ENCODE assay signal across 8 cellular contexts in genomic region chrX:104165894-104166734, GRCh38. TPM values are rescaled to one million over a fixed set of nuclear protein-coding genes. Genes with fewer than 3 reads are reported as not detected.
A peak's percentile ranks its signal among the peaks of the same experiment; 100 is the strongest.
DNase-seq lines count a peak whose midpoint lies in the region; ATAC-seq and TF ChIP-seq lines count a peak whose summit lies in the region.

TSS of gene FAM199X (plus strand) at chrX:104166453. CDS start at chrX:104166786, 333 bp downstream.

- H3K36me3 ChIP-seq in GM23338 (ENCODE audit: insufficient read depth) (no peaks in the 10 kb centered on the region), fibroblast of lung (ENCODE audit: control insufficient read depth, insufficient read depth, low read length) (no peaks in the 10 kb centered on the region)

- intact Hi-C loops in natural killer cell (cut with micrococcal nuclease), result loop anchor here (2.0 kb wide), 1 partner anchor 479 kb away; the partner anchor contains the start of gene MORF4L2

- H3K4me3 Mint-ChIP-seq in GM23338, result peak within 1 kb of the TSS; percentile 76
- peak within 1 kb of the TSS; percentile 90 for H3K4me3 Mint-ChIP-seq in natural killer cell

- no peaks in the 10 kb centered on the region for H3K9me2 ChIP-seq in GM23338 (ENCODE audit: insufficient read depth)

- H3K27ac Mint-ChIP-seq in GM23338 (peak within 1 kb of the TSS; percentile 87), natural killer cell (peak within 1 kb of the TSS; percentile 85 to 87)

- H3K9ac ChIP-seq in fibroblast of lung (ENCODE audit: insufficient read depth, low read length), result peak within 1 kb of the TSS; percentile 70

- H3K27ac ChIP-seq in GM23338 (ENCODE audit: low read depth) (peak within 1 kb of the TSS; percentile 37; the same call in 1 of the 2 replicates), fibroblast of lung (ENCODE audit: insufficient read depth, low read length) (peak within 1 kb of the TSS; percentile 74)

- peak within 1 kb of the TSS; percentile 71 for H3K4me3 ChIP-seq in GM23338
- H3K4me3 ChIP-seq in fibroblast of lung (replicated peaks in 1 of 4; ENCODE audit: control extremely low read depth in 1 of 4, insufficient read depth in 1 of 4, low read depth in 3 of 4, low read length in 4 of 4), result peak within 1 kb of the TSS; percentile 61 to 79 (median 76)

- H3K9me3 ChIP-seq in fibroblast of lung (ENCODE audit: control insufficient read depth, insufficient read depth, low read depth, low read length), result no peaks in the 10 kb centered on the region

- H2AFZ ChIP-seq in GM23338 (peak within 1 kb of the TSS; percentile 94), fibroblast of lung (ENCODE audit: low read length) (peak within 1 kb of the TSS; percentile 86)

- peak; percentile 96 for ATAC-seq in GM23338
- peak; percentile 97 to 100 (median 97) for ATAC-seq in natural killer cell

- no peaks in the 10 kb centered on the region for H3K9me3 Mint-ChIP-seq in GM23338
- H3K9me3 Mint-ChIP-seq in natural killer cell, result no peaks in the 10 kb centered on the region

- peaks cover 33% of the 10 kb centered on the region for H3K79me2 ChIP-seq in GM23338 (replicated peaks; ENCODE audit: insufficient read depth)
- peaks cover 43% of the 10 kb centered on the region for H3K79me2 ChIP-seq in fibroblast of lung (ENCODE audit: control insufficient read depth, insufficient read depth, low read length)

- H3F3A ChIP-seq in GM23338 (replicated peaks; ENCODE audit: low read depth), result no peaks in the 10 kb centered on the region

- no peaks in the 10 kb centered on the region; the same call in 1 of the 2 replicates for H4K20me1 ChIP-seq in GM23338 (replicated peaks; ENCODE audit: insufficient read depth)
- H4K20me1 ChIP-seq in fibroblast of lung (ENCODE audit: control insufficient read depth, extremely low read depth, insufficient read depth, low read length), result no peaks in the 10 kb centered on the region

- DNase-seq in ELF-1 (ENCODE audit: low read depth, low spot score) (peak; percentile 98), GM23338 (ENCODE audit: low spot score) (peak; percentile 85), LHCN-M2 (ENCODE audit: low read depth) (peak; percentile 79), RPMI7951 (ENCODE audit: low read depth) (peak; percentile 82), fibroblast of lung (ENCODE audit: low read depth in 2 of 2) (peak; percentile 84 to 85), natural killer cell (peak; percentile 79)
- DNase-seq in activated T-helper 1 cell treated with anti-CD3 and anti-CD28 coated beads, Interleukin-2, amount 50 U/mL, for 16 hours (ENCODE audit: low read depth in 1 of 2, low spot score in 1 of 2), result peak; percentile 69 to 75
- peak; percentile 63 to 78 (median 72) for DNase-seq in stimulated activated naive CD4-positive, alpha-beta T cell (lab: John Stamatoyannopoulos, UW)

- H3K4me2 ChIP-seq in GM23338 (peak within 1 kb of the TSS; percentile 85), fibroblast of lung (ENCODE audit: extremely low read depth, insufficient read depth, low read length) (peak within 1 kb of the TSS; percentile 64)

- TF ChIP-seq CTCF in GM23338 (conservative IDR thresholded peaks at IDR 0.05; ENCODE audit: low read depth in 2 of 2) (peak; percentile 22 to 44; a peak in 3 of 4 replicates), fibroblast of lung (conservative IDR thresholded peaks at IDR 0.05 in 1 of 2, IDR thresholded peaks at IDR 0.05 in 1 of 2; ENCODE audit: low read depth in 1 of 2, low read length in 2 of 2) (peak; percentile 43 to 51), natural killer cell (IDR thresholded peaks at IDR 0.05) (peak; percentile 68)

- H3K4me1 ChIP-seq in GM23338 (ENCODE audit: insufficient read depth) (0 out of 2 replicates have a peak, but pooled peaks cover 5% of the 10 kb centered on the region), fibroblast of lung (ENCODE audit: control insufficient read depth, extremely low read depth, insufficient read depth, low read length) (peaks cover 3% of the 10 kb centered on the region)

- peaks cover 18% of the 10 kb centered on the region for H3K4me1 Mint-ChIP-seq in GM23338
- peaks cover 38 to 42% of the 10 kb centered on the region in 2 donors for H3K4me1 Mint-ChIP-seq in natural killer cell

- peaks cover 2% of the 10 kb centered on the region for H3K27me3 Mint-ChIP-seq in GM23338 (ENCODE audit: insufficient read depth, low read depth, poor library complexity)
- H3K27me3 Mint-ChIP-seq in natural killer cell (ENCODE audit: low read depth in 2 of 2), result peaks cover 0 to 17% of the 10 kb centered on the region in 2 donors

- H3K27me3 ChIP-seq in GM23338 (ENCODE audit: insufficient read depth) (0 out of 2 replicates have a peak, but pooled peaks cover 5% of the 10 kb centered on the region), fibroblast of lung (ENCODE audit: control insufficient read depth, insufficient read depth, low read length) (no peaks in the 10 kb centered on the region)

- H3K36me3 Mint-ChIP-seq in GM23338 (ENCODE audit: low read depth), result peaks cover 3% of the 10 kb centered on the region; the same call in 1 of the 3 replicates
- H3K36me3 Mint-ChIP-seq in natural killer cell, result no peaks in the 10 kb centered on the region

TF ChIP-seq in GM23338, 12 proteins besides CTCF, POLR2A, EP300 and RAD21:
- TF ChIP-seq EZH2phosphoT487 (IDR thresholded peaks at IDR 0.05; ENCODE audit: unreplicated experiment) (no peak), EZH2 (IDR thresholded peaks at IDR 0.05; ENCODE audit: low read depth, unreplicated experiment) (no peak)

RNA-seq across cellular contexts. Expression of gene FAM199X, which starts in this region (rescaled TPM):
- total RNA-seq in GM23338 (2014; rRNA removed; shearing (Covaris generic)), result 16.1 and 18.7 TPM in 2 replicates
- polyA plus RNA-seq in GM23338 (2016; fragmentation: Nextera tagmentation; extraction: Ambion mirVana) (9.1 and 11.0 TPM in 2 replicates), fibroblast of lung (5.9 and 6.7 TPM in 2 replicates)
- total RNA-seq in LHCN-M2 (2014; rRNA removed) (20.6 and 22.5 TPM in 2 replicates), fibroblast of lung (17.2 and 21.1 TPM in 2 replicates), natural killer cell (10 to 100 TPM; 31.9 to 35.9 (median 32.6) TPM)
- polyA plus RNA-seq in LHCN-M2 (2012), result 5.4 TPM
- total RNA-seq in RPMI7951 (2014; rRNA removed; shearing (Covaris generic)), result 11.9 and 14.7 TPM in 2 replicates
- 8.0 and 10.3 TPM in 2 replicates for polyA plus RNA-seq in fibroblast of lung (2012)
- polyA minus RNA-seq in fibroblast of lung (ENCODE audit: low replicate concordance), result 0.63 and 1.9 TPM in 2 replicates

Comparison
In these comparisons a context has a peak if more than half of its experiments do, and no peak if none do; other contexts are left out.
1. Peak in every context shown above with its lines: DNase-seq, ATAC-seq, H3K4me3 ChIP-seq and H3K27ac ChIP-seq.